In genomic region chr4:68575081-68575480, GRCh38 we compare ENCODE assay signal across 26 cellular contexts. TPM values are rescaled to one million over a fixed set of nuclear protein-coding genes. Genes with fewer than 3 reads are reported as not detected.
"Had no signal": no experiment of that assay in that cellular context is flagged by ENCODE, and none has a peak within 500 bp of the region (broad histone marks: within the 10 kb centered on the region; RNA-seq: fewer than 3 reads in every experiment).

No MANE protein-coding gene starts in this region.

- H3K4me3 Mint-ChIP-seq: activated CD4-positive, alpha-beta T cell treated with anti-CD3 and anti-CD28 coated beads, Interleukin-2, amount 10 ng/mL, durations not matched to agents 24 days and 14 days; activated CD8-positive, alpha-beta memory T cell treated with anti-CD3 and anti-CD28 coated beads, Interleukin-2, amount 10 ng/mL, durations not matched to agents 7 days and 5 days; activated naive CD8-positive, alpha-beta T cell treated with anti-CD3 and anti-CD28 coated beads, Interleukin-2, amount 50 U/mL, for 24 hours; activated T-cell treated with anti-CD3 and anti-CD28 coated beads, Interleukin-2, amount 50 U/mL, for 24 hours; brain; central memory CD8-positive, alpha-beta T cell had no signal

- H3K4me1 Mint-ChIP-seq: activated CD4-positive, alpha-beta T cell treated with anti-CD3 and anti-CD28 coated beads, Interleukin-2, amount 10 ng/mL, durations not matched to agents 24 days and 14 days; activated CD8-positive, alpha-beta memory T cell treated with anti-CD3 and anti-CD28 coated beads, Interleukin-2, amount 10 ng/mL, durations not matched to agents 7 days and 5 days; activated naive CD8-positive, alpha-beta T cell treated with anti-CD3 and anti-CD28 coated beads, Interleukin-2, amount 50 U/mL, for 24 hours; brain; central memory CD8-positive, alpha-beta T cell had no signal

- H3K27me3 Mint-ChIP-seq: activated CD4-positive, alpha-beta T cell treated with anti-CD3 and anti-CD28 coated beads, Interleukin-2, amount 10 ng/mL, durations not matched to agents 24 days and 14 days; activated CD8-positive, alpha-beta memory T cell treated with anti-CD3 and anti-CD28 coated beads, Interleukin-2, amount 10 ng/mL, durations not matched to agents 7 days and 5 days; activated naive CD8-positive, alpha-beta T cell treated with anti-CD3 and anti-CD28 coated beads, Interleukin-2, amount 50 U/mL, for 24 hours had no signal

- DNase-seq: activated CD4-positive, alpha-beta T cell treated with anti-CD3 and anti-CD28 coated beads, Interleukin-2, amount 10 ng/mL, durations not matched to agents 24 days and 14 days; activated CD4-positive, alpha-beta T cell treated with anti-CD3 and anti-CD28 coated beads, Interleukin-2, amount 50 U/mL, for 48 hours; activated CD4-positive, CD25-positive, alpha-beta regulatory T cell treated with anti-CD3 and anti-CD28 coated beads, Interleukin-2, amount 50 U/mL, for 72 hours; activated CD8-positive, alpha-beta memory T cell treated with anti-CD3 and anti-CD28 coated beads, Interleukin-2, amount 10 ng/mL, durations not matched to agents 7 days and 5 days; activated effector memory CD4-positive, alpha-beta T cell treated with anti-CD3 and anti-CD28 coated beads, Interleukin-2, amount 50 U/mL, for 16 hours; activated naive CD4-positive, alpha-beta T cell treated with Interleukin-2 at 50 U/mL for 16 hours; activated naive CD8-positive, alpha-beta T cell treated with anti-CD3 and anti-CD28 coated beads, Interleukin-2, amount 50 U/mL, for 24 hours; activated T-cell treated with anti-CD3 and anti-CD28 coated beads, Interleukin-2, amount 50 U/mL, for 24 hours; amniotic stem cell; NCI-H1092; NCI-H1417; NCI-H1930; NCI-H2171; NCI-H2227 treated with DMSO at 0.1 percent for 48 hours; NCI-H446 treated with DMSO at 0.1 percent for 48 hours; NCI-H524 treated with DMSO at 0.1 percent for 48 hours; NCI-H774; SIG-M5; T-helper 1 cell had no signal

- H3K27ac Mint-ChIP-seq: activated CD4-positive, alpha-beta T cell treated with anti-CD3 and anti-CD28 coated beads, Interleukin-2, amount 10 ng/mL, durations not matched to agents 24 days and 14 days; activated CD8-positive, alpha-beta memory T cell treated with anti-CD3 and anti-CD28 coated beads, Interleukin-2, amount 10 ng/mL, durations not matched to agents 7 days and 5 days; activated naive CD8-positive, alpha-beta T cell treated with anti-CD3 and anti-CD28 coated beads, Interleukin-2, amount 50 U/mL, for 24 hours; activated T-cell treated with anti-CD3 and anti-CD28 coated beads, Interleukin-2, amount 50 U/mL, for 24 hours; brain had no signal

- ATAC-seq: activated CD8-positive, alpha-beta memory T cell treated with anti-CD3 and anti-CD28 coated beads, Interleukin-2, amount 10 ng/mL, durations not matched to agents 7 days and 5 days; activated naive CD4-positive, alpha-beta T cell treated with anti-CD3 and anti-CD28 coated beads, Interleukin-2, amount 50 U/mL, for 72 hours; activated naive CD8-positive, alpha-beta T cell treated with anti-CD3 and anti-CD28 coated beads, Interleukin-2, amount 50 U/mL, for 24 hours had no signal

- H3K36me3 Mint-ChIP-seq: activated CD8-positive, alpha-beta memory T cell treated with anti-CD3 and anti-CD28 coated beads, Interleukin-2, amount 10 ng/mL, durations not matched to agents 7 days and 5 days; activated naive CD4-positive, alpha-beta T cell treated with anti-CD3 and anti-CD28 coated beads, Interleukin-2, amount 50 U/mL, for 72 hours; brain had no signal

- H3K9me3 Mint-ChIP-seq: activated CD4-positive, alpha-beta T cell treated with anti-CD3 and anti-CD28 coated beads, Interleukin-2, amount 10 ng/mL, durations not matched to agents 24 days and 14 days; activated naive CD4-positive, alpha-beta T cell treated with anti-CD3 and anti-CD28 coated beads, Interleukin-2, amount 50 U/mL, for 72 hours; activated naive CD8-positive, alpha-beta T cell treated with anti-CD3 and anti-CD28 coated beads, Interleukin-2, amount 50 U/mL, for 24 hours; activated T-cell treated with anti-CD3 and anti-CD28 coated beads, Interleukin-2, amount 50 U/mL, for 24 hours; brain had no signal

RNA-seq across cellular contexts. Expression of gene UGT2B17, which starts 1.0 kb away (rescaled TPM):
- total RNA-seq: activated CD4-positive, alpha-beta T cell treated with anti-CD3 and anti-CD28 coated beads, Interleukin-2, amount 10 ng/mL, durations not matched to agents 24 days and 14 days; activated CD8-positive, alpha-beta memory T cell treated with anti-CD3 and anti-CD28 coated beads, Interleukin-2, amount 10 ng/mL, durations not matched to agents 7 days and 5 days; activated naive CD4-positive, alpha-beta T cell treated with anti-CD3 and anti-CD28 coated beads, Interleukin-2, amount 50 U/mL, for 72 hours; astrocyte; LHCN-M2; OCI-LY7; RPMI7951 had no signal
